8 cellular contexts compared by ENCODE assay signal in genomic region chr1:119141020-119141424, GRCh38. TPM values are rescaled to one million over a fixed set of nuclear protein-coding genes. Genes with fewer than 3 reads are reported as not detected.
A peak's percentile ranks its signal among the peaks of the same experiment; 100 is the strongest.
DNase-seq lines count a peak whose midpoint lies in the region; ATAC-seq and TF ChIP-seq lines count a peak whose summit lies in the region.

No MANE protein-coding gene starts in this region.

- H3K27me3 ChIP-seq in foreskin keratinocyte, result no peaks in the 10 kb centered on the region
- no peaks in the 10 kb centered on the region for H3K27me3 ChIP-seq in gastrocnemius medialis

- ATAC-seq in foreskin keratinocyte, result peak; percentile 9
- peak in 1 of 2 donors; percentile 1 for ATAC-seq in gastrocnemius medialis
- ATAC-seq in HG03469 (IDR thresholded peaks at IDR 0.05; ENCODE audit: unreplicated experiment), result no peak

- peak overlapping the region; percentile 75 to 79 (median 78) for H3K4me3 ChIP-seq in gastrocnemius medialis

- no peaks in the 10 kb centered on the region for H3K9me3 ChIP-seq in gastrocnemius medialis

- DNase-seq in GM13976 (ENCODE audit: low spot score) (no peak), NCI-H146 (lab: John Stamatoyannopoulos, UW) (peak; percentile 53), activated T-cell treated with anti-CD3 and anti-CD28 coated beads for 48 hours (ENCODE audit: low read depth) (peak; percentile 44), foreskin keratinocyte (peak in 1 of 2 donors; percentile 4), gastrocnemius medialis (peak in 1 of 2 donors; percentile 25), NCI-H2171 treated with DMSO at 0.1 percent for 48 hours (lab: John Stamatoyannopoulos, UW) (no peak), SIG-M5 (lab: John Stamatoyannopoulos, UW) (no peak)

- H3K36me3 ChIP-seq in gastrocnemius medialis, result no peaks in the 10 kb centered on the region

- in situ Hi-C loops in GM13976 (cut with MboI; ENCODE audit: low sequenced_read_pairs, unreplicated experiment) (no loop called here), gastrocnemius medialis (cut with MboI; ENCODE audit: low sequenced_read_pairs in 4 of 4) (no loop called here)

- no peak for TF ChIP-seq POLR2A in gastrocnemius medialis (IDR thresholded peaks at IDR 0.05)

- peak overlapping the region; percentile 99 for H3K27ac ChIP-seq in foreskin keratinocyte
- H3K27ac ChIP-seq in gastrocnemius medialis, result peak overlapping the region; percentile 88 to 96 (median 94)

- TF ChIP-seq CTCF in GM13976 (IDR thresholded peaks at IDR 0.05; ENCODE audit: borderline replicate concordance, control extremely low read depth, extremely low read depth, insufficient read depth, missing control alignments) (peak; percentile 34), foreskin keratinocyte (conservative IDR thresholded peaks at IDR 0.05) (peak; percentile 52), gastrocnemius medialis (IDR thresholded peaks at IDR 0.05 in 4 of 5, conservative IDR thresholded peaks at IDR 0.05 in 1 of 5) (no peak)

- H3K4me1 ChIP-seq in foreskin keratinocyte (peaks cover 6% of the 10 kb centered on the region), gastrocnemius medialis (peaks cover 24 to 29% of the 10 kb centered on the region in 2 donors)

- intact Hi-C loops in gastrocnemius medialis (cut with DNase I; ENCODE audit: low total_unique reads), result loop anchor here (10.0 kb wide), 1 partner anchor 534 kb away; no protein-coding TSS in a partner anchor

RNA-seq across cellular contexts. Expression of gene WARS2, which starts 0.6 kb away (rescaled TPM):
- total RNA-seq in foreskin keratinocyte (9.4 and 9.9 TPM in 2 replicates), gastrocnemius medialis (10 to 100 TPM in 1 of 4 donors, 1 to 10 TPM in 3; 5.8 to 16.5 (median 6.5) TPM)
- 4.3 and 5.5 TPM in 2 replicates for polyA plus RNA-seq in foreskin keratinocyte

Comparison
In these comparisons a context has a peak if more than half of its experiments do, and no peak if none do; other contexts are left out.
1. DNase-seq: peak in NCI-H146 (single experiment) and activated T-cell treated with anti-CD3 and anti-CD28 coated beads for 48 hours (single experiment); none in GM13976 (single experiment), NCI-H2171 treated with DMSO at 0.1 percent for 48 hours (single experiment) and SIG-M5 (single experiment).
2. CTCF ChIP-seq: peak in GM13976 (single experiment) and foreskin keratinocyte (single experiment); none in gastrocnemius medialis (0 of 5).